Comparison of ENCODE assay signal across 1 cellular context in the genomic region with DNA sequence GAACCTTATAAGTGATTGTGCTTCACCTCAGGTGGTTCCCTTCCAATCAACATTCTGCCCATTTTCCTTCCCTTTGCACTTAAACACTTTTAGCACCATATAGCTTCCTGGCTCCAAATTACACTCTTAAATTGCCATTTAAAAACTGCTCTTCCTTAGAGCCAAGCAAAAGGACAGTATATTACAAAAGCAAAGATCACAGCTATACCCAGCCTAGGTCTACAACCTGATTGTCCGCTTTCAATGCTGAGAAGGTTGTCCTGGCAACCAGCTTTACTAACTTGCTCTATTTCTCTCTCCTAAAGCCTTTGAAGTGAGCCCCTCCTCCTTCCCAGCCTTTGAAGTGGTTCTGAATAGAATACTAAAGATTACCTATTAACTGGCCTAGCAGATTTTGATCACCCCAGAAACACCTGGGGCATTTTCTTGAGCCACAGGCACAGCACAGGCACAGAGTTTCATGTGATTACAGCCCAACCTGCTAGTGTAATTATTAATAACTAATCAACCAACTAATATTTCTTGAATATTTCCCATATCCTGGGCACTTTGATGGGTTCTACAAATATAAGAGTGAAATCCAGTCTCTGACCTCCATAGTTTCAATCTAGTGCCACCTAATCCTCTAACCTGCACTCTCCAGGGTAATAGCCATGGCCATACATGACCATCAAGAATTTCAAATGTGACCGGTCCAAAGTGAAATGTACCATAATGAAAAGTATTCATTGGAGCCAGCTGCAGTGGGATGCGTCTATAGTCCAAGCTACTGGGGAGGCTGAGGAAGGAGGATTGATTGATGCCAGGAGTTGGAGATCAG.
TF ChIP-seq lines count a peak whose summit lies in the region.

No MANE protein-coding gene starts in this region.

TF ChIP-seq in HepG2, 621 proteins besides CTCF, POLR2A, EP300 and RAD21 (continued from another document and continues in another):
- TF ChIP-seq, protein P1, sequence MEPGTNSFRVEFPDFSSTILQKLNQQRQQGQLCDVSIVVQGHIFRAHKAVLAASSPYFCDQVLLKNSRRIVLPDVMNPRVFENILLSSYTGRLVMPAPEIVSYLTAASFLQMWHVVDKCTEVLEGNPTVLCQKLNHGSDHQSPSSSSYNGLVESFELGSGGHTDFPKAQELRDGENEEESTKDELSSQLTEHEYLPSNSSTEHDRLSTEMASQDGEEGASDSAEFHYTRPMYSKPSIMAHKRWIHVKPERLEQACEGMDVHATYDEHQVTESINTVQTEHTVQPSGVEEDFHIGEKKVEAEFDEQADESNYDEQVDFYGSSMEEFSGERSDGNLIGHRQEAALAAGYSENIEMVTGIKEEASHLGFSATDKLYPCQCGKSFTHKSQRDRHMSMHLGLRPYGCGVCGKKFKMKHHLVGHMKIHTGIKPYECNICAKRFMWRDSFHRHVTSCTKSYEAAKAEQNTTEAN (CRISPR knock-in tag; conservative IDR thresholded peaks at IDR 0.05) = no peak
- TF ChIP-seq, protein P2, sequence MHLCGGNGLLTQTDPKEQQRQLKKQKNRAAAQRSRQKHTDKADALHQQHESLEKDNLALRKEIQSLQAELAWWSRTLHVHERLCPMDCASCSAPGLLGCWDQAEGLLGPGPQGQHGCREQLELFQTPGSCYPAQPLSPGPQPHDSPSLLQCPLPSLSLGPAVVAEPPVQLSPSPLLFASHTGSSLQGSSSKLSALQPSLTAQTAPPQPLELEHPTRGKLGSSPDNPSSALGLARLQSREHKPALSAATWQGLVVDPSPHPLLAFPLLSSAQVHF (CRISPR knock-in tag; IDR thresholded peaks at IDR 0.05) = no peak
- no peak; the same call in 1 of the 2 replicates for TF ChIP-seq DPF2 (CRISPR knock-in tag; IDR thresholded peaks at IDR 0.05; ENCODE audit: borderline replicate concordance, low read depth)
- peak; percentile 90; the same call in 1 of the 2 replicates for TF ChIP-seq CHD4 (IDR thresholded peaks at IDR 0.05; ENCODE audit: borderline replicate concordance, low read length)
- TF ChIP-seq, protein P3, sequence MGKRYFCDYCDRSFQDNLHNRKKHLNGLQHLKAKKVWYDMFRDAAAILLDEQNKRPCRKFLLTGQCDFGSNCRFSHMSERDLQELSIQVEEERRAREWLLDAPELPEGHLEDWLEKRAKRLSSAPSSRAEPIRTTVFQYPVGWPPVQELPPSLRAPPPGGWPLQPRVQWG (CRISPR knock-in tag; IDR thresholded peaks at IDR 0.05; ENCODE audit: borderline replicate concordance, low read depth) = no peak
- TF ChIP-seq TBL1XR1 (IDR thresholded peaks at IDR 0.05; ENCODE audit: borderline replicate concordance, low read length, partially characterized antibody) = peak; percentile 83
- no peak for TF ChIP-seq RBM22 (optimal IDR thresholded peaks at IDR 0.05; ENCODE audit: low read length)
- TF ChIP-seq, protein P4, sequence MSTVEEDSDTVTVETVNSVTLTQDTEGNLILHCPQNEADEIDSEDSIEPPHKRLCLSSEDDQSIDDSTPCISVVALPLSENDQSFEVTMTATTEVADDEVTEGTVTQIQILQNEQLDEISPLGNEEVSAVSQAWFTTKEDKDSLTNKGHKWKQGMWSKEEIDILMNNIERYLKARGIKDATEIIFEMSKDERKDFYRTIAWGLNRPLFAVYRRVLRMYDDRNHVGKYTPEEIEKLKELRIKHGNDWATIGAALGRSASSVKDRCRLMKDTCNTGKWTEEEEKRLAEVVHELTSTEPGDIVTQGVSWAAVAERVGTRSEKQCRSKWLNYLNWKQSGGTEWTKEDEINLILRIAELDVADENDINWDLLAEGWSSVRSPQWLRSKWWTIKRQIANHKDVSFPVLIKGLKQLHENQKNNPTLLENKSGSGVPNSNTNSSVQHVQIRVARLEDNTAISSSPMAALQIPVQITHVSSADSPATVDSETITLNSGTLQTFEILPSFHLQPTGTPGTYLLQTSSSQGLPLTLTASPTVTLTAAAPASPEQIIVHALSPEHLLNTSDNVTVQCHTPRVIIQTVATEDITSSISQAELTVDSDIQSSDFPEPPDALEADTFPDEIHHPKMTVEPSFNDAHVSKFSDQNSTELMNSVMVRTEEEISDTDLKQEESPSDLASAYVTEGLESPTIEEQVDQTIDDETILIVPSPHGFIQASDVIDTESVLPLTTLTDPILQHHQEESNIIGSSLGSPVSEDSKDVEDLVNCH (CRISPR knock-in tag; IDR thresholded peaks at IDR 0.05) = no peak
- no peak for TF ChIP-seq ZFP62 (CRISPR knock-in tag; IDR thresholded peaks at IDR 0.05)
- TF ChIP-seq, protein P5, sequence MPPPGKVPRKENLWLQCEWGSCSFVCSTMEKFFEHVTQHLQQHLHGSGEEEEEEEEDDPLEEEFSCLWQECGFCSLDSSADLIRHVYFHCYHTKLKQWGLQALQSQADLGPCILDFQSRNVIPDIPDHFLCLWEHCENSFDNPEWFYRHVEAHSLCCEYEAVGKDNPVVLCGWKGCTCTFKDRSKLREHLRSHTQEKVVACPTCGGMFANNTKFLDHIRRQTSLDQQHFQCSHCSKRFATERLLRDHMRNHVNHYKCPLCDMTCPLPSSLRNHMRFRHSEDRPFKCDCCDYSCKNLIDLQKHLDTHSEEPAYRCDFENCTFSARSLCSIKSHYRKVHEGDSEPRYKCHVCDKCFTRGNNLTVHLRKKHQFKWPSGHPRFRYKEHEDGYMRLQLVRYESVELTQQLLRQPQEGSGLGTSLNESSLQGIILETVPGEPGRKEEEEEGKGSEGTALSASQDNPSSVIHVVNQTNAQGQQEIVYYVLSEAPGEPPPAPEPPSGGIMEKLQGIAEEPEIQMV (CRISPR knock-in tag; IDR thresholded peaks at IDR 0.05; ENCODE audit: low read depth) = no peak
- no peak for TF ChIP-seq MLLT10 (CRISPR knock-in tag; IDR thresholded peaks at IDR 0.05)
- no peak for TF ChIP-seq ZNF570 (CRISPR knock-in tag; IDR thresholded peaks at IDR 0.05; ENCODE audit: borderline replicate concordance)
- TF ChIP-seq, protein P6, sequence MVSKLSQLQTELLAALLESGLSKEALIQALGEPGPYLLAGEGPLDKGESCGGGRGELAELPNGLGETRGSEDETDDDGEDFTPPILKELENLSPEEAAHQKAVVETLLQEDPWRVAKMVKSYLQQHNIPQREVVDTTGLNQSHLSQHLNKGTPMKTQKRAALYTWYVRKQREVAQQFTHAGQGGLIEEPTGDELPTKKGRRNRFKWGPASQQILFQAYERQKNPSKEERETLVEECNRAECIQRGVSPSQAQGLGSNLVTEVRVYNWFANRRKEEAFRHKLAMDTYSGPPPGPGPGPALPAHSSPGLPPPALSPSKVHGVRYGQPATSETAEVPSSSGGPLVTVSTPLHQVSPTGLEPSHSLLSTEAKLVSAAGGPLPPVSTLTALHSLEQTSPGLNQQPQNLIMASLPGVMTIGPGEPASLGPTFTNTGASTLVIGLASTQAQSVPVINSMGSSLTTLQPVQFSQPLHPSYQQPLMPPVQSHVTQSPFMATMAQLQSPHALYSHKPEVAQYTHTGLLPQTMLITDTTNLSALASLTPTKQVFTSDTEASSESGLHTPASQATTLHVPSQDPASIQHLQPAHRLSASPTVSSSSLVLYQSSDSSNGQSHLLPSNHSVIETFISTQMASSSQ (IDR thresholded peaks at IDR 0.05; ENCODE audit: low read depth) = peak; percentile 100
- TF ChIP-seq, protein P6 (CRISPR knock-in tag; IDR thresholded peaks at IDR 0.05; ENCODE audit: borderline replicate concordance) = peak; percentile 100
- TF ChIP-seq, protein P7, sequence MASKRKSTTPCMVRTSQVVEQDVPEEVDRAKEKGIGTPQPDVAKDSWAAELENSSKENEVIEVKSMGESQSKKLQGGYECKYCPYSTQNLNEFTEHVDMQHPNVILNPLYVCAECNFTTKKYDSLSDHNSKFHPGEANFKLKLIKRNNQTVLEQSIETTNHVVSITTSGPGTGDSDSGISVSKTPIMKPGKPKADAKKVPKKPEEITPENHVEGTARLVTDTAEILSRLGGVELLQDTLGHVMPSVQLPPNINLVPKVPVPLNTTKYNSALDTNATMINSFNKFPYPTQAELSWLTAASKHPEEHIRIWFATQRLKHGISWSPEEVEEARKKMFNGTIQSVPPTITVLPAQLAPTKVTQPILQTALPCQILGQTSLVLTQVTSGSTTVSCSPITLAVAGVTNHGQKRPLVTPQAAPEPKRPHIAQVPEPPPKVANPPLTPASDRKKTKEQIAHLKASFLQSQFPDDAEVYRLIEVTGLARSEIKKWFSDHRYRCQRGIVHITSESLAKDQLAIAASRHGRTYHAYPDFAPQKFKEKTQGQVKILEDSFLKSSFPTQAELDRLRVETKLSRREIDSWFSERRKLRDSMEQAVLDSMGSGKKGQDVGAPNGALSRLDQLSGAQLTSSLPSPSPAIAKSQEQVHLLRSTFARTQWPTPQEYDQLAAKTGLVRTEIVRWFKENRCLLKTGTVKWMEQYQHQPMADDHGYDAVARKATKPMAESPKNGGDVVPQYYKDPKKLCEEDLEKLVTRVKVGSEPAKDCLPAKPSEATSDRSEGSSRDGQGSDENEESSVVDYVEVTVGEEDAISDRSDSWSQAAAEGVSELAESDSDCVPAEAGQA (IDR thresholded peaks at IDR 0.05; ENCODE audit: low read depth) = no peak
- TF ChIP-seq, protein P7 (CRISPR knock-in tag; IDR thresholded peaks at IDR 0.05; ENCODE audit: borderline replicate concordance) = no peak
- TF ChIP-seq ZNF30 (CRISPR knock-in tag; IDR thresholded peaks at IDR 0.05) = no peak
- TF ChIP-seq, protein P8, sequence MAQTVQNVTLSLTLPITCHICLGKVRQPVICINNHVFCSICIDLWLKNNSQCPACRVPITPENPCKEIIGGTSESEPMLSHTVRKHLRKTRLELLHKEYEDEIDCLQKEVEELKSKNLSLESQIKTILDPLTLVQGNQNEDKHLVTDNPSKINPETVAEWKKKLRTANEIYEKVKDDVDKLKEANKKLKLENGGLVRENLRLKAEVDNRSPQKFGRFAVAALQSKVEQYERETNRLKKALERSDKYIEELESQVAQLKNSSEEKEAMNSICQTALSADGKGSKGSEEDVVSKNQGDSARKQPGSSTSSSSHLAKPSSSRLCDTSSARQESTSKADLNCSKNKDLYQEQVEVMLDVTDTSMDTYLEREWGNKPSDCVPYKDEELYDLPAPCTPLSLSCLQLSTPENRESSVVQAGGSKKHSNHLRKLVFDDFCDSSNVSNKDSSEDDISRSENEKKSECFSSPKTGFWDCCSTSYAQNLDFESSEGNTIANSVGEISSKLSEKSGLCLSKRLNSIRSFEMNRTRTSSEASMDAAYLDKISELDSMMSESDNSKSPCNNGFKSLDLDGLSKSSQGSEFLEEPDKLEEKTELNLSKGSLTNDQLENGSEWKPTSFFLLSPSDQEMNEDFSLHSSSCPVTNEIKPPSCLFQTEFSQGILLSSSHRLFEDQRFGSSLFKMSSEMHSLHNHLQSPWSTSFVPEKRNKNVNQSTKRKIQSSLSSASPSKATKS (CRISPR knock-in tag; IDR thresholded peaks at IDR 0.05) = peak; percentile 70; the same call in 1 of the 2 replicates
- TF ChIP-seq, protein P9, sequence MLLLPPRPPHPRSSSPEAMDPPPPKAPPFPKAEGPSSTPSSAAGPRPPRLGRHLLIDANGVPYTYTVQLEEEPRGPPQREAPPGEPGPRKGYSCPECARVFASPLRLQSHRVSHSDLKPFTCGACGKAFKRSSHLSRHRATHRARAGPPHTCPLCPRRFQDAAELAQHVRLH (CRISPR knock-in tag; IDR thresholded peaks at IDR 0.05; ENCODE audit: borderline replicate concordance, low read depth) = peak; percentile 26; the same call in 1 of the 2 replicates
- TF ChIP-seq, protein P10, sequence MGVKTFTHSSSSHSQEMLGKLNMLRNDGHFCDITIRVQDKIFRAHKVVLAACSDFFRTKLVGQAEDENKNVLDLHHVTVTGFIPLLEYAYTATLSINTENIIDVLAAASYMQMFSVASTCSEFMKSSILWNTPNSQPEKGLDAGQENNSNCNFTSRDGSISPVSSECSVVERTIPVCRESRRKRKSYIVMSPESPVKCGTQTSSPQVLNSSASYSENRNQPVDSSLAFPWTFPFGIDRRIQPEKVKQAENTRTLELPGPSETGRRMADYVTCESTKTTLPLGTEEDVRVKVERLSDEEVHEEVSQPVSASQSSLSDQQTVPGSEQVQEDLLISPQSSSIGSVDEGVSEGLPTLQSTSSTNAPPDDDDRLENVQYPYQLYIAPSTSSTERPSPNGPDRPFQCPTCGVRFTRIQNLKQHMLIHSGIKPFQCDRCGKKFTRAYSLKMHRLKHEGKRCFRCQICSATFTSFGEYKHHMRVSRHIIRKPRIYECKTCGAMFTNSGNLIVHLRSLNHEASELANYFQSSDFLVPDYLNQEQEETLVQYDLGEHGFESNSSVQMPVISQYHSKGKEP (CRISPR knock-in tag; IDR thresholded peaks at IDR 0.05) = no peak
- TF ChIP-seq MIER3 (CRISPR knock-in tag; IDR thresholded peaks at IDR 0.05; ENCODE audit: borderline replicate concordance) = no peak
- no peak for TF ChIP-seq ZNF10 (CRISPR knock-in tag; IDR thresholded peaks at IDR 0.05; ENCODE audit: borderline replicate concordance, low read depth)
- TF ChIP-seq MXD4 (CRISPR knock-in tag; IDR thresholded peaks at IDR 0.05) = peak; percentile 73; the same call in 1 of the 2 replicates
- TF ChIP-seq ZBTB8A (CRISPR knock-in tag; IDR thresholded peaks at IDR 0.05; ENCODE audit: borderline replicate concordance, low read depth) = no peak
- peak; percentile 90 for TF ChIP-seq RCOR2 (CRISPR knock-in tag; IDR thresholded peaks at IDR 0.05)
- no peak; the same call in 1 of the 2 replicates for TF ChIP-seq ZBTB21 (CRISPR knock-in tag; IDR thresholded peaks at IDR 0.05)
- TF ChIP-seq FOXK1 (CRISPR knock-in tag; IDR thresholded peaks at IDR 0.05; ENCODE audit: borderline replicate concordance, low read depth) = 0 out of 2 replicates have a peak, but pooled peaks have one; percentile 49
- TF ChIP-seq MEIS2 (CRISPR knock-in tag; IDR thresholded peaks at IDR 0.05) = no peak
- TF ChIP-seq ZNF138 (CRISPR knock-in tag; IDR thresholded peaks at IDR 0.05; ENCODE audit: low read depth) = no peak
- TF ChIP-seq HOXA3 (CRISPR knock-in tag; IDR thresholded peaks at IDR 0.05) = peak; percentile 13; the same call in 1 of the 2 replicates
- TF ChIP-seq ZNF260 (CRISPR knock-in tag; IDR thresholded peaks at IDR 0.05; ENCODE audit: borderline replicate concordance, low read depth) = no peak
